9 cellular contexts compared by ENCODE assay signal in the genomic region with DNA sequence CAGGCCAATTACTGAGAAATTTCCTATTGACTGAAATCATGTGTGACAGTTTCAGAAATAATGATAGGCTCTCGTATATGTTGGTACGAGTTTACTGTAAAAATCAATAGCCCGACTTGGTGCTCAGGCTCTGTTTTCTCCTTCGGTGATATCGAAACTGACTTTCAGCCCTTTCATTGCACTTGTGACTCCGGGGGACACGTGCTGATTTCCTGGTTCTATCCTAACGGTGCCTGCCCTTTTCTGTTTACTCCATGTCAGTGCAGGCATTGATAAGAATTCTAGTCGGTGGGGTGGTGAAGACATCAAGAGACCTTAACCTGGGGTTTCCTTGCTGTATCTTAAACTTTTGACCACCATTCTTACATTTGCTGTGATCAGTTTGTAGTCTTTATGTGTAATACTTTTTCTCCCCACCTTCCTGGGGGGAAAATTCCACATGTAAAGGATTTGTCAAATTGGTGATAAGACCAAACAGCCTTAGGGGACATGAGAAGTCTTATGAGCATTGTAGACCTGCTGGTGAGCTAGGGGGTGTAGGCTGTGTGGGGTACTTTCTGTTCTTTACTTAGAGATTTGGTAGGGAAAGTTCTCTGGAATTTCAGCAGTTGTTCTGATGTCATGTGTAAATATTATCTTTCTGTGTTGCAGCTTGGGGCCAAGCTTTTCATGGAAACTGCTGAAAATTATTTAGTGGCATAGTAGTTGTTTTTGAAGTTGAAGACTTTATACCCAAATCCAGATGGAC. TPM values are rescaled to one million over a fixed set of nuclear protein-coding genes. Genes with fewer than 3 reads are reported as not detected.
A peak's percentile ranks its signal among the peaks of the same experiment; 100 is the strongest.
DNase-seq lines count a peak whose midpoint lies in the region; ATAC-seq and TF ChIP-seq lines count a peak whose summit lies in the region.
"Had no signal": no experiment of that assay in that cellular context is flagged by ENCODE, and none has a peak within 500 bp of the region (broad histone marks: within the 10 kb centered on the region; RNA-seq: fewer than 3 reads in every experiment).

No MANE protein-coding gene starts in this region.

- H3K36me3 Mint-ChIP-seq in CD4-positive, CD25-positive, alpha-beta regulatory T cell, result peaks cover 11% of the 10 kb centered on the region
- peaks cover 0 to 33% (median 6%) of the 10 kb centered on the region in 3 donors for H3K36me3 Mint-ChIP-seq in naive thymus-derived CD8-positive, alpha-beta T cell

- H3K4me1 Mint-ChIP-seq in CD4-positive, CD25-positive, alpha-beta regulatory T cell, result peaks cover 56 to 94% (median 79%) of the 10 kb centered on the region in 4 donors
- peaks cover 52 to 88% (median 87%) of the 10 kb centered on the region in 4 donors for H3K4me1 Mint-ChIP-seq in naive thymus-derived CD8-positive, alpha-beta T cell

- no peaks in the 10 kb centered on the region for H3K27me3 ChIP-seq in CD4-positive, CD25-positive, alpha-beta regulatory T cell (ENCODE audit: control insufficient read depth, insufficient read depth, low read length)
- no peaks in the 10 kb centered on the region for H3K27me3 ChIP-seq in uterus

- H3K36me3 ChIP-seq in CD4-positive, CD25-positive, alpha-beta regulatory T cell (ENCODE audit: control insufficient read depth, insufficient read depth, low read length), result peaks cover 8% of the 10 kb centered on the region
- H3K36me3 ChIP-seq in OCI-LY7 (ENCODE audit: insufficient read depth, low read length) (peaks cover 98% of the 10 kb centered on the region), uterus (no peaks in the 10 kb centered on the region)

- peak overlapping the region; percentile 72 to 87 (median 85) for H3K4me3 Mint-ChIP-seq in CD4-positive, CD25-positive, alpha-beta regulatory T cell
- H3K4me3 Mint-ChIP-seq in naive thymus-derived CD8-positive, alpha-beta T cell, result peak overlapping the region; percentile 45 to 84 (median 74)

- no peak overlapping the region for H2AFZ ChIP-seq in OCI-LY7 (ENCODE audit: low read length)

- peak; percentile 14 to 23 for ATAC-seq in CD4-positive, CD25-positive, alpha-beta regulatory T cell (ENCODE audit: low read depth in 2 of 2)
- ATAC-seq in naive thymus-derived CD8-positive, alpha-beta T cell, result no peak
- no peak for ATAC-seq in HG03108 (IDR thresholded peaks at IDR 0.05; ENCODE audit: unreplicated experiment)

- peak in 2 of 3 donors; percentile 18 to 78 for DNase-seq in CD4-positive, CD25-positive, alpha-beta regulatory T cell
- DNase-seq in OCI-LY7 (ENCODE audit: low spot score) (no peak), dermis blood vessel endothelial cell (peak; percentile 21), middle frontal gyrus (ENCODE audit: extremely low spot score, low spot score) (no peak), dedifferentiated amniotic fluid mesenchymal stem cell (ENCODE audit: extremely low spot score) (no peak), uterus (no peak)
- DNase-seq in naive thymus-derived CD8-positive, alpha-beta T cell, result no peak

- no TSS peak for BruUV-seq in OCI-LY7 (replicated peaks; lab: Mats Ljungman, UMichigan)

- H3K27ac ChIP-seq in CD4-positive, CD25-positive, alpha-beta regulatory T cell (ENCODE audit: insufficient read depth, low read length, poor library complexity, severe bottlenecking), result peak overlapping the region; percentile 76
- H3K27ac ChIP-seq in OCI-LY7 (ENCODE audit: low read depth, low read length, poor library complexity, severe bottlenecking) (peak overlapping the region; percentile 17), uterus (peak overlapping the region in 1 of 2 donors; percentile 58)

- peak overlapping the region; percentile 72 for H3K4me3 ChIP-seq in CD4-positive, CD25-positive, alpha-beta regulatory T cell (ENCODE audit: low read depth, low read length)
- no peak overlapping the region for H3K4me3 ChIP-seq in OCI-LY7 (ENCODE audit: low read depth, low read length, poor library complexity, severe bottlenecking)
- no peak overlapping the region for H3K4me3 ChIP-seq in uterus
- H3K4me3 ChIP-seq: skin epidermis had no signal

- H4K20me1 ChIP-seq in OCI-LY7 (ENCODE audit: insufficient read depth, low read length), result peaks cover 59% of the 10 kb centered on the region

- intact Hi-C loops in OCI-LY7 (cut with micrococcal nuclease; ENCODE audit: unreplicated experiment), result no loop called here
- intact Hi-C loops in uterus (cut with DNase I; ENCODE audit: low total_unique reads), result no loop called here

- peaks cover 84% of the 10 kb centered on the region for H3K4me1 ChIP-seq in CD4-positive, CD25-positive, alpha-beta regulatory T cell (ENCODE audit: control insufficient read depth, insufficient read depth, low read length, poor library complexity, severe bottlenecking)
- H3K4me1 ChIP-seq in OCI-LY7 (ENCODE audit: insufficient read depth, low read length, poor library complexity, severe bottlenecking), result peaks cover 80% of the 10 kb centered on the region
- H3K4me1 ChIP-seq in uterus, result no peaks in the 10 kb centered on the region

- CTCF ChIA-PET in OCI-LY7 (lab: Charles Lee; ENCODE audit: unreplicated experiment), result no interaction called here

- TF ChIP-seq CTCF in OCI-LY7 (conservative IDR thresholded peaks at IDR 0.05; ENCODE audit: low read length), result no peak
- no peak for TF ChIP-seq CTCF in uterus (IDR thresholded peaks at IDR 0.05)

- H3K79me2 ChIP-seq in OCI-LY7 (ENCODE audit: insufficient read depth, low read depth, low read length), result peaks cover 100% of the 10 kb centered on the region

- H3K27me3 Mint-ChIP-seq in CD4-positive, CD25-positive, alpha-beta regulatory T cell, result no peaks in the 10 kb centered on the region
- H3K27me3 Mint-ChIP-seq in naive thymus-derived CD8-positive, alpha-beta T cell, result no peaks in the 10 kb centered on the region

- TF ChIP-seq POLR2A in uterus (IDR thresholded peaks at IDR 0.05), result no peak

- peak overlapping the region; percentile 81 to 95 (median 95) for H3K27ac Mint-ChIP-seq in CD4-positive, CD25-positive, alpha-beta regulatory T cell
- H3K27ac Mint-ChIP-seq in naive thymus-derived CD8-positive, alpha-beta T cell, result peak overlapping the region; percentile 60 to 97 (median 90)

- H3K9me3 Mint-ChIP-seq in CD4-positive, CD25-positive, alpha-beta regulatory T cell, result no peaks in the 10 kb centered on the region
- H3K9me3 Mint-ChIP-seq in naive thymus-derived CD8-positive, alpha-beta T cell, result no peaks in the 10 kb centered on the region

- no peaks in the 10 kb centered on the region for H3K9me2 ChIP-seq in OCI-LY7 (ENCODE audit: insufficient read depth, low read length)

- peak overlapping the region; percentile 6; the same call in 1 of the 2 replicates for H3K4me2 ChIP-seq in OCI-LY7 (ENCODE audit: low read length)

- H3K9me3 ChIP-seq in CD4-positive, CD25-positive, alpha-beta regulatory T cell (ENCODE audit: control insufficient read depth in 2 of 2, low read length in 2 of 2), result no peaks in the 10 kb centered on the region
- H3K9me3 ChIP-seq in OCI-LY7 (ENCODE audit: low read length) (no peaks in the 10 kb centered on the region), uterus (no peaks in the 10 kb centered on the region)

- POLR2A ChIA-PET in OCI-LY7 (lab: Charles Lee), result interaction anchor here (1.1 kb wide), 1 partner anchor 12 kb away, joined by 3 read pairs; no protein-coding TSS in a partner anchor
- POLR2A ChIA-PET in naive thymus-derived CD8-positive, alpha-beta T cell (lab: Charles Lee), result interaction anchor here (0.6 to 2.7 kb wide), 4 partner anchors 18 to 96 kb away, joined by 3 to 9 read pairs (median 4); no protein-coding TSS in a partner anchor

RNA-seq across cellular contexts. Expression of gene TMEM131L, which starts 52.7 kb away (rescaled TPM):
- 86.4 TPM for total RNA-seq in CD4-positive, CD25-positive, alpha-beta regulatory T cell
- polyA plus RNA-seq in CD4-positive, CD25-positive, alpha-beta regulatory T cell, result 10 to 100 TPM; 35.5 to 48.4 (median 40.1) TPM
- 98.7 and 148 TPM in 2 replicates for total RNA-seq in OCI-LY7 (2014; rRNA removed; shearing (Covaris generic))
- 133 and 169 TPM in 2 replicates for total RNA-seq in OCI-LY7 (2022)
- total RNA-seq in dermis blood vessel endothelial cell, result 16.2 and 25.3 TPM in 2 replicates
- 10 to 100 TPM; 72.2 to 72.6 TPM for total RNA-seq in naive thymus-derived CD8-positive, alpha-beta T cell
- 10 to 100 TPM; 13.8 to 32.9 (median 26.7) TPM for polyA plus RNA-seq in naive thymus-derived CD8-positive, alpha-beta T cell
- 10 to 100 TPM in 3 of 4 donors, 1 to 10 TPM in 1; 2.4 to 49.6 (median 18.0) TPM for total RNA-seq in uterus

Comparison
In these comparisons a context has a peak if more than half of its experiments do, and no peak if none do; other contexts are left out.
1. ATAC-seq: peak in CD4-positive, CD25-positive, alpha-beta regulatory T cell (2 of 2); none in naive thymus-derived CD8-positive, alpha-beta T cell (0 of 2) and HG03108 (single experiment).
2. DNase-seq: peak in CD4-positive, CD25-positive, alpha-beta regulatory T cell (2 of 3) and dermis blood vessel endothelial cell (single experiment); none in OCI-LY7 (single experiment), naive thymus-derived CD8-positive, alpha-beta T cell (0 of 10), middle frontal gyrus (single experiment), dedifferentiated amniotic fluid mesenchymal stem cell (single experiment) and uterus (0 of 2).